ENCODE assay signal across 22 cellular contexts in genomic region chr7:136618788-136619187, GRCh38.
"Had no signal": no experiment of that assay in that cellular context is flagged by ENCODE, and none has a peak within 500 bp of the region (broad histone marks: within the 10 kb centered on the region; RNA-seq: fewer than 3 reads in every experiment).

No MANE protein-coding gene starts in this region.

- ATAC-seq: naive thymus-derived CD8-positive, alpha-beta T cell; natural killer cell treated with Interleukin-12 subunit alpha and Interleukin-12 subunit beta and Interleukin-15 and Interleukin-18, amount 100 ng/mL, for 72 hours; psoas muscle; right cardiac atrium; right lobe of liver; stimulated activated effector memory CD8-positive, alpha-beta T cell treated with anti-CD3 and anti-CD28 coated beads, Interleukin-12 subunit alpha, Interleukin-12 subunit beta, amount 100 ng/mL, for 72 hours; stimulated activated naive B cell treated with anti-CD40 and anti-IgM and Interleukin-4, amounts not matched to agents 10 μg/mL and 1 μg/mL and 100 μg/mL, for 72 hours had no signal

- DNase-seq: naive thymus-derived CD8-positive, alpha-beta T cell; nephron progenitor cell; occipital lobe; ovary; posterior cingulate gyrus; psoas muscle; right cardiac atrium; right lobe of liver; sigmoid colon; small intestine; stimulated activated CD4-positive, alpha-beta T cell treated with anti-CD3 and anti-CD28 coated beads, Interleukin-15, amount 100 ng/mL, for 24 hours; stimulated activated CD4-positive, alpha-beta T cell treated with anti-CD3 and anti-CD28 coated beads, Interleukin-2, amount 100 ng/mL, for 24 hours; stimulated activated CD4-positive, alpha-beta T cell treated with anti-CD3 and anti-CD28 coated beads, Interleukin-2, amount 100 ng/mL, for 48 hours; stimulated activated CD4-positive, alpha-beta T cell treated with anti-CD3 and anti-CD28 coated beads, Interleukin-4, amount 100 ng/mL, for 24 hours; stimulated activated naive B cell treated with anti-CD40 and anti-IgM and Interleukin-4, amounts not matched to agents 10 μg/mL and 1 μg/mL and 100 μg/mL, for 72 hours; stimulated activated naive CD4-positive, alpha-beta T cell treated with Interleukin-2 at 50 U/mL for 16 hours; stomach; thyroid gland; trophoblast cell; upper lobe of left lung had no signal
